In genomic region chr5:100623719-100624118, GRCh38 we compare ENCODE assay signal across 8 cellular contexts.
DNase-seq lines count a peak whose midpoint lies in the region; ATAC-seq and TF ChIP-seq lines count a peak whose summit lies in the region.

No MANE protein-coding gene starts in this region.

- no peaks in the 10 kb centered on the region for H3K4me1 Mint-ChIP-seq in immature natural killer cell

- H3K9me3 Mint-ChIP-seq in immature natural killer cell, result no peaks in the 10 kb centered on the region

- H3K4me3 ChIP-seq in DOHH2 (ENCODE audit: low read length), result no peak overlapping the region
- no peak overlapping the region for H3K4me3 ChIP-seq in SK-N-MC

- H3K9me2 ChIP-seq in DOHH2 (replicated peaks; ENCODE audit: control insufficient read depth, low read length), result no peaks in the 10 kb centered on the region; the same call in 1 of the 2 replicates

- H3K4me1 ChIP-seq in DOHH2 (ENCODE audit: control insufficient read depth, low read length), result no peaks in the 10 kb centered on the region

- no peak overlapping the region for H3K9ac ChIP-seq in SK-N-MC (ENCODE audit: insufficient read length)

- TF ChIP-seq CTCF in DOHH2 (IDR thresholded peaks at IDR 0.05; ENCODE audit: low read depth, low read length, poor library complexity, severe bottlenecking), result peak; percentile 51

- no peaks in the 10 kb centered on the region for H3K27me3 ChIP-seq in DOHH2 (ENCODE audit: control insufficient read depth, low read length)

- H3K36me3 ChIP-seq in DOHH2 (ENCODE audit: control insufficient read depth, low read length), result no peaks in the 10 kb centered on the region
- H3K36me3 ChIP-seq in SK-N-MC (ENCODE audit: insufficient read depth, low read length), result no peaks in the 10 kb centered on the region

- H3K4me2 ChIP-seq in DOHH2 (ENCODE audit: low read length), result no peak overlapping the region

- H3K27ac ChIP-seq in DOHH2 (ENCODE audit: low read depth, low read length) (no peak overlapping the region), SK-N-MC (no peak overlapping the region)

- no peak overlapping the region for H3K4me3 Mint-ChIP-seq in immature natural killer cell

- no peak overlapping the region for H3K27ac Mint-ChIP-seq in immature natural killer cell

- H3K9me3 ChIP-seq in DOHH2 (ENCODE audit: control insufficient read depth, insufficient read depth, low read length), result no peaks in the 10 kb centered on the region
- H3K9me3 ChIP-seq in SK-N-MC (ENCODE audit: low read depth, low read length), result no peaks in the 10 kb centered on the region

- H3F3A ChIP-seq in DOHH2 (ENCODE audit: control insufficient read depth, insufficient read depth), result no peaks in the 10 kb centered on the region

- DNase-seq in SK-N-MC (ENCODE audit: low read depth, low spot score) (peak; percentile 16), immature natural killer cell (peak; percentile 2 to 38 (median 5)), C1 segment of cervical spinal cord (lab: John Stamatoyannopoulos, UW) (no peak), inferior parietal cortex (ENCODE audit: extremely low spot score) (no peak)
- no peak for DNase-seq in stimulated activated CD4-positive, alpha-beta T cell treated with anti-CD3 and anti-CD28 coated beads, Interleukin-12 subunit alpha, Interleukin-12 subunit beta, amount 100 ng/mL, for 4 hours

- ATAC-seq in GM19438 (IDR thresholded peaks at IDR 0.05; ENCODE audit: low read depth, unreplicated experiment) (peak; percentile 91), HG03457 (IDR thresholded peaks at IDR 0.05; ENCODE audit: unreplicated experiment) (peak; percentile 88)

- H4K20me1 ChIP-seq in DOHH2 (ENCODE audit: control insufficient read depth, insufficient read depth, low read depth, low read length), result no peaks in the 10 kb centered on the region

- no peaks in the 10 kb centered on the region for H3K79me2 ChIP-seq in DOHH2 (ENCODE audit: control insufficient read depth, low read length)

- no peaks in the 10 kb centered on the region for H3K36me3 Mint-ChIP-seq in immature natural killer cell

- H3K27me3 Mint-ChIP-seq in immature natural killer cell (ENCODE audit: low read depth in 3 of 3), result peaks cover 0 to 3% (median 3%) of the 10 kb centered on the region in 3 donors

Comparison
In these comparisons a context has a peak if more than half of its experiments do, and no peak if none do; other contexts are left out.
1. DNase-seq: peak in SK-N-MC (single experiment) and immature natural killer cell (3 of 3); none in stimulated activated CD4-positive, alpha-beta T cell treated with anti-CD3 and anti-CD28 coated beads, Interleukin-12 subunit alpha, Interleukin-12 subunit beta, amount 100 ng/mL, for 4 hours (single experiment), C1 segment of cervical spinal cord (0 of 14) and inferior parietal cortex (single experiment).